ENCODE assay signal across 1 cellular context in the genomic region with DNA sequence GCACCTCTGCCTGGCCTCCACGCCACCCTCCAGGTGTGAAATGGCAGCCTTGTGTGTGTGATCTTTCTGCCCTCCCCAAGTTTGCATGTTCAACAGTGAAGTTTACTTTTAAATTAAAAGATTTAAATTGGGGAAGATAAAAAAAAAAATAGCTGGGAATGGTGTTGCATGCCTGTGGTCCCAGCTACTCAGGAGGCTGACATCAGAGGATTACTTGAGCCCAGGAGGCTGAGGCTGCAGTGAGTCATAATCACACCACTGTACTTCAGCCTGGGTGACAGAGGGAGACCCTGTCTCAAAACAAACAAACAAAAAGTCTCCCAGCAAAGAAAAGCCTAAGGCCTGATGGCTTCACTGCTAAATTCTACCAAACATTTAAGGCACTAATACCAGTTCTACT.
A peak's percentile ranks its signal among the peaks of the same experiment; 100 is the strongest.
TF ChIP-seq lines count a peak whose summit lies in the region.

No MANE protein-coding gene starts in this region.

TF ChIP-seq in HEK293, 187 proteins besides CTCF, POLR2A, EP300 and RAD21 (continued from another document):
- TF ChIP-seq GFI1B (tag by site-specific recombination; IDR thresholded peaks at IDR 0.05) (no peak), OSR2 (tag by site-specific recombination; IDR thresholded peaks at IDR 0.05) (peak; percentile 51; the same call in 1 of the 2 replicates), BCL11A (tag by site-specific recombination; IDR thresholded peaks at IDR 0.05; ENCODE audit: low read depth) (0 out of 2 replicates have a peak, but pooled peaks have one; percentile 19), ZSCAN23 (tag by site-specific recombination; IDR thresholded peaks at IDR 0.05) (0 out of 2 replicates have a peak, but pooled peaks have one; percentile 49), ZBTB6 (tag by site-specific recombination; IDR thresholded peaks at IDR 0.05) (peak; percentile 58; the same call in 1 of the 2 replicates), ZNF433 (tag by site-specific recombination; IDR thresholded peaks at IDR 0.05; ENCODE audit: low read depth) (no peak), ZNF366 (tag by site-specific recombination; conservative IDR thresholded peaks at IDR 0.05) (peak; percentile 68), EGR2 (tag by site-specific recombination; IDR thresholded peaks at IDR 0.05; ENCODE audit: low read depth) (no peak)
- TF ChIP-seq, protein P1, sequence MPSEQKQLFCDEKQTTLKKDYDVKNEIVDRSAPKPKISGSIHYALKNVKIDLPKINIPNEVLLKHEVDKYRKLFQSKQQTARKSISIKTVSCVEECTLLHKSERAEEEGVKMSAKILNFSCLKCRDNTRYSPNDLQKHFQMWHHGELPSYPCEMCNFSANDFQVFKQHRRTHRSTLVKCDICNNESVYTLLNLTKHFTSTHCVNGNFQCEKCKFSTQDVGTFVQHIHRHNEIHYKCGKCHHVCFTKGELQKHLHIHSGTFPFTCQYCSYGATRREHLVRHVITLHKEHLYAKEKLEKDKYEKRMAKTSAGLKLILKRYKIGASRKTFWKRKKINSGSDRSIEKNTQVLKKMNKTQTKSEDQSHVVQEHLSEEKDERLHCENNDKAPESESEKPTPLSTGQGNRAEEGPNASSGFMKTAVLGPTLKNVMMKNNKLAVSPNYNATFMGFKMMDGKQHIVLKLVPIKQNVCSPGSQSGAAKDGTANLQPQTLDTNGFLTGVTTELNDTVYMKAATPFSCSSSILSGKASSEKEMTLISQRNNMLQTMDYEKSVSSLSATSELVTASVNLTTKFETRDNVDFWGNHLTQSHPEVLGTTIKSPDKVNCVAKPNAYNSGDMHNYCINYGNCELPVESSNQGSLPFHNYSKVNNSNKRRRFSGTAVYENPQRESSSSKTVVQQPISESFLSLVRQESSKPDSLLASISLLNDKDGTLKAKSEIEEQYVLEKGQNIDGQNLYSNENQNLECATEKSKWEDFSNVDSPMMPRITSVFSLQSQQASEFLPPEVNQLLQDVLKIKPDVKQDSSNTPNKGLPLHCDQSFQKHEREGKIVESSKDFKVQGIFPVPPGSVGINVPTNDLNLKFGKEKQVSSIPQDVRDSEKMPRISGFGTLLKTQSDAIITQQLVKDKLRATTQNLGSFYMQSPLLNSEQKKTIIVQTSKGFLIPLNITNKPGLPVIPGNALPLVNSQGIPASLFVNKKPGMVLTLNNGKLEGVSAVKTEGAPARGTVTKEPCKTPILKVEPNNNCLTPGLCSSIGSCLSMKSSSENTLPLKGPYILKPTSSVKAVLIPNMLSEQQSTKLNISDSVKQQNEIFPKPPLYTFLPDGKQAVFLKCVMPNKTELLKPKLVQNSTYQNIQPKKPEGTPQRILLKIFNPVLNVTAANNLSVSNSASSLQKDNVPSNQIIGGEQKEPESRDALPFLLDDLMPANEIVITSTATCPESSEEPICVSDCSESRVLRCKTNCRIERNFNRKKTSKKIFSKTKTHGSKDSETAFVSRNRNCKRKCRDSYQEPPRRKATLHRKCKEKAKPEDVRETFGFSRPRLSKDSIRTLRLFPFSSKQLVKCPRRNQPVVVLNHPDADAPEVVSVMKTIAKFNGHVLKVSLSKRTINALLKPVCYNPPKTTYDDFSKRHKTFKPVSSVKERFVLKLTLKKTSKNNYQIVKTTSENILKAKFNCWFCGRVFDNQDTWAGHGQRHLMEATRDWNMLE (tag by site-specific recombination; conservative IDR thresholded peaks at IDR 0.05; ENCODE audit: low read depth) = no peak
